ENCODE assay signal across 1 cellular context in the genomic region with DNA sequence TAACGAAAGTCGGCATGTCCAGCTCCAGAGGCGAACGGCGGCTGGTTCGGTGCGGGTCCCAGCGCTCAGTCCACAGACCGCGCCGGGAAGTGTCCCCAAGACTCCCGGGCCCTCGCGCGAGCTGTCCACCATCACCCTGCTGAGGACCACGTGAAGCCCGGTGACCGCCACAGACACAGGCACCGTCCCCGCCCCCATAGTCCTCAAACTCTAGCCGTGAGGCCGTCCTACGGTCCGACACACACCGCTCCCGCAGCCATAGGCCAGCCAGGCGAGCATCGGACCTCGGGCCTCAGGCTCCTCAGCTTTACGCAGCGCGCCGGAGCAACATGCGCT.
TF ChIP-seq lines count a peak whose summit lies in the region.

No MANE protein-coding gene starts in this region.

TF ChIP-seq in endothelial cell of umbilical vein, 7 proteins besides CTCF, POLR2A, EP300 and RAD21:
- TF ChIP-seq MYC (IDR thresholded peaks at IDR 0.05; ENCODE audit: low read depth, low read length) (no peak), EZH2 (IDR thresholded peaks at IDR 0.05; ENCODE audit: borderline replicate concordance, low read depth, low read length, severe bottlenecking) (no peak), POLR2AphosphoS5 (IDR thresholded peaks at IDR 0.05; ENCODE audit: insufficient read depth, low read depth, low read length) (no peak), GATA2 (IDR thresholded peaks at IDR 0.05; ENCODE audit: insufficient read depth, insufficient read length, low read depth, low read length) (no peak), MAX (IDR thresholded peaks at IDR 0.05; ENCODE audit: insufficient read depth, insufficient read length) (no peak), JUN (IDR thresholded peaks at IDR 0.05; ENCODE audit: borderline replicate concordance, insufficient read depth, insufficient read length, low read depth) (no peak), FOS (IDR thresholded peaks at IDR 0.05; ENCODE audit: borderline replicate concordance, insufficient read depth, low read length) (no peak)
